ENCODE assay signal across 18 cellular contexts in genomic region chr18:23835506-23835905, GRCh38.
A peak's percentile ranks its signal among the peaks of the same experiment; 100 is the strongest.
DNase-seq lines count a peak whose midpoint lies in the region; ATAC-seq and TF ChIP-seq lines count a peak whose summit lies in the region.
"Had no signal": no experiment of that assay in that cellular context is flagged by ENCODE, and none has a peak within 500 bp of the region (broad histone marks: within the 10 kb centered on the region; RNA-seq: fewer than 3 reads in every experiment).

No MANE protein-coding gene starts in this region.

- DNase-seq in NOMO-1 treated with DMSO at 0.1 percent for 48 hours (lab: John Stamatoyannopoulos, UW; ENCODE audit: unreplicated experiment) (peak; percentile 43), NOMO-1 treated with dmso at 0.1 percent for 144 hours (lab: John Stamatoyannopoulos, UW; ENCODE audit: unreplicated experiment) (no peak), epithelial cell of esophagus (ENCODE audit: low read depth) (peak; percentile 32), aorta (no peak), GDM1 (lab: John Stamatoyannopoulos, UW) (no peak), kidney glomerular epithelial cell (lab: John Stamatoyannopoulos, UW) (no peak), neural progenitor cell (ENCODE audit: low spot score) (no peak)
- DNase-seq: activated B cell treated with CpG ODN at 0.5 μM for 24 hours, activated gamma-delta T cell treated with Interleukin-2 at 50 U/mL for 16 hours, dermis blood vessel endothelial cell, DND-41, MM.1S, NCI-H526 treated with DMSO at 0.1 percent for 48 hours, nephron progenitor cell, T-cell had no signal

- H3K4me3 ChIP-seq in epithelial cell of esophagus (ENCODE audit: low read length) = no peak overlapping the region
- H3K4me3 ChIP-seq in muscle layer of duodenum (ENCODE audit: low read depth in 1 of 2, low read length in 2 of 2) = no peak overlapping the region
- H3K4me3 ChIP-seq in aorta (ENCODE audit: low read length in 2 of 2) = no peak overlapping the region
- no peak overlapping the region for H3K4me3 ChIP-seq in neural progenitor cell

- H3K4me3 Mint-ChIP-seq in neural progenitor cell = no peak overlapping the region
- H3K4me3 Mint-ChIP-seq: activated B cell treated with CpG ODN at 0.5 μM for 24 hours, CD14-positive monocyte, nephron progenitor cell, T-cell had no signal

- no peaks in the 10 kb centered on the region for H3K27me3 ChIP-seq in muscle layer of duodenum (ENCODE audit: low read depth, low read length)
- no peaks in the 10 kb centered on the region for H3K27me3 ChIP-seq in aorta (ENCODE audit: control insufficient read depth in 1 of 2, insufficient read depth in 2 of 2, low read length in 1 of 2)
- no peaks in the 10 kb centered on the region for H3K27me3 ChIP-seq in neural progenitor cell

- H3K36me3 Mint-ChIP-seq in neural progenitor cell = no peaks in the 10 kb centered on the region
- H3K36me3 Mint-ChIP-seq: CD14-positive monocyte, T-cell had no signal

- no peak overlapping the region for H3K9ac ChIP-seq in neural progenitor cell

- intact Hi-C loops in aorta (cut with DNase I) = no loop called here

- no peak overlapping the region for H3K4me2 ChIP-seq in neural progenitor cell

- no peaks in the 10 kb centered on the region for H3K9me3 Mint-ChIP-seq in neural progenitor cell
- H3K9me3 Mint-ChIP-seq: activated B cell treated with CpG ODN at 0.5 μM for 24 hours, CD14-positive monocyte, nephron progenitor cell, T-cell had no signal

- ATAC-seq in aorta (ENCODE audit: low FRiP score) = peak; percentile 17
- ATAC-seq: T-cell had no signal

- no peaks in the 10 kb centered on the region for H3K36me3 ChIP-seq in muscle layer of duodenum (ENCODE audit: control insufficient read depth in 1 of 2, insufficient read depth in 2 of 2, low read length in 2 of 2)
- no peaks in the 10 kb centered on the region for H3K36me3 ChIP-seq in aorta (ENCODE audit: control insufficient read depth in 1 of 2, insufficient read depth in 2 of 2, low read length in 1 of 2)
- no peaks in the 10 kb centered on the region for H3K36me3 ChIP-seq in neural progenitor cell

- no peaks in the 10 kb centered on the region for H4K20me1 ChIP-seq in neural progenitor cell (ENCODE audit: low read depth)

- WGBS in aorta, 2 donors = 77% methylated on average over 4 of the region's 4 CpGs

- H3K27ac ChIP-seq in muscle layer of duodenum (ENCODE audit: low read length) (peak overlapping the region; percentile 25), aorta (ENCODE audit: low read depth in 1 of 2, low read length in 2 of 2) (no peak overlapping the region), neural progenitor cell (no peak overlapping the region)
- H3K27ac ChIP-seq: 22Rv1 had no signal

- no peak overlapping the region for H2AFZ ChIP-seq in neural progenitor cell (replicated peaks)

- H3K79me2 ChIP-seq in neural progenitor cell (ENCODE audit: low read depth) = no peaks in the 10 kb centered on the region

- no peaks in the 10 kb centered on the region for H3K27me3 Mint-ChIP-seq in neural progenitor cell (ENCODE audit: insufficient read depth, low read depth)
- H3K27me3 Mint-ChIP-seq: activated B cell treated with CpG ODN at 0.5 μM for 24 hours, T-cell had no signal

- no peak overlapping the region for H3K27ac Mint-ChIP-seq in neural progenitor cell
- H3K27ac Mint-ChIP-seq: activated B cell treated with CpG ODN at 0.5 μM for 24 hours, nephron progenitor cell, T-cell had no signal

- H3K4me1 Mint-ChIP-seq in neural progenitor cell = no peaks in the 10 kb centered on the region
- H3K4me1 Mint-ChIP-seq: nephron progenitor cell had no signal

- no peaks in the 10 kb centered on the region for H3F3A ChIP-seq in neural progenitor cell (ENCODE audit: low read depth)

- TF ChIP-seq CTCF in epithelial cell of esophagus (IDR thresholded peaks at IDR 0.05; ENCODE audit: insufficient read depth, low read depth, low read length, missing control alignments) (no peak), neural progenitor cell (IDR thresholded peaks at IDR 0.05) (no peak)

- H3K9me3 ChIP-seq in muscle layer of duodenum (ENCODE audit: control insufficient read depth in 1 of 2, low read length in 2 of 2) = no peaks in the 10 kb centered on the region
- H3K9me3 ChIP-seq in aorta (ENCODE audit: control insufficient read depth, low read length) = no peaks in the 10 kb centered on the region
- H3K9me3 ChIP-seq in neural progenitor cell (ENCODE audit: low read depth) = no peaks in the 10 kb centered on the region

- no peaks in the 10 kb centered on the region for H3K4me1 ChIP-seq in muscle layer of duodenum (ENCODE audit: control insufficient read depth in 1 of 2, insufficient read depth in 2 of 2, low read length in 2 of 2)
- no peaks in the 10 kb centered on the region for H3K4me1 ChIP-seq in aorta (ENCODE audit: control insufficient read depth in 1 of 2, insufficient read depth in 2 of 2, low read length in 2 of 2)
- no peaks in the 10 kb centered on the region for H3K4me1 ChIP-seq in neural progenitor cell

Comparison
In these comparisons a context has a peak if more than half of its experiments do, and no peak if none do; other contexts are left out.
1. DNase-seq: peak in NOMO-1 treated with DMSO at 0.1 percent for 48 hours (single experiment) and epithelial cell of esophagus (single experiment); none in NOMO-1 treated with dmso at 0.1 percent for 144 hours (single experiment), aorta (0 of 2), GDM1 (single experiment), kidney glomerular epithelial cell (single experiment) and neural progenitor cell (single experiment).